15 cellular contexts compared by ENCODE assay signal in genomic region chr2:101718479-101718878, GRCh38. TPM values are rescaled to one million over a fixed set of nuclear protein-coding genes. Genes with fewer than 3 reads are reported as not detected.
DNase-seq lines count a peak whose midpoint lies in the region; ATAC-seq and TF ChIP-seq lines count a peak whose summit lies in the region.
"Had no signal": no experiment of that assay in that cellular context is flagged by ENCODE, and none has a peak within 500 bp of the region (broad histone marks: within the 10 kb centered on the region; RNA-seq: fewer than 3 reads in every experiment).

No MANE protein-coding gene starts in this region.

- peak overlapping the region; percentile 97 for H3K27ac Mint-ChIP-seq in central memory CD8-positive, alpha-beta T cell (ENCODE audit: low read depth)
- H3K27ac Mint-ChIP-seq in mesothelial cell of epicardium, result no peak overlapping the region
- H3K27ac Mint-ChIP-seq: type B pancreatic cell had no signal

- H4K91ac ChIP-seq in trophoblast cell (ENCODE audit: low read depth, low read length), result no peak overlapping the region

- intact Hi-C loops in PC-9 (cut with micrococcal nuclease; ENCODE audit: unreplicated experiment), result no loop called here

- H3K4me1 ChIP-seq in PC-9 (replicated peaks; ENCODE audit: insufficient read depth) (0 out of 2 replicates have a peak, but pooled peaks cover 18% of the 10 kb centered on the region), trophoblast cell (ENCODE audit: control insufficient read depth in 1 of 2, insufficient read depth in 2 of 2, low read length in 2 of 2) (no peaks in the 10 kb centered on the region)

- H2BK5ac ChIP-seq in trophoblast cell (ENCODE audit: low read depth, low read length, poor library complexity), result no peak overlapping the region

- H3F3A ChIP-seq in PC-9 (ENCODE audit: insufficient read depth, low read depth), result peaks cover 36% of the 10 kb centered on the region

- BruUV-seq in PC-9 (replicated peaks; lab: Mats Ljungman, UMichigan), result no TSS peak

- CTCF ChIA-PET in PC-9 (lab: Charles Lee), result no interaction called here

- H3K4me1 Mint-ChIP-seq in activated T-cell treated with anti-CD3 and anti-CD28 coated beads, Interleukin-2, amount 50 U/mL, for 4 hours (ENCODE audit: low read depth), result peaks cover 89% of the 10 kb centered on the region
- peaks cover 72% of the 10 kb centered on the region for H3K4me1 Mint-ChIP-seq in central memory CD8-positive, alpha-beta T cell
- peaks cover 31% of the 10 kb centered on the region for H3K4me1 Mint-ChIP-seq in mesothelial cell of epicardium

- H3K4me3 ChIP-seq in PC-9 (no peak overlapping the region), trophoblast cell (ENCODE audit: low read depth, low read length) (no peak overlapping the region)
- H3K4me3 ChIP-seq: MG63 had no signal

- H4K8ac ChIP-seq in trophoblast cell (ENCODE audit: low read depth, low read length), result no peak overlapping the region

- no CpG with 5 or more reads among the region's 1 CpG for WGBS in trophoblast cell (ENCODE audit: extremely low coverage, insufficient coverage, insufficient read length)

- no peak overlapping the region for H4K12ac ChIP-seq in trophoblast cell (ENCODE audit: low read depth, low read length)

- H3K27me3 ChIP-seq in PC-9 (ENCODE audit: insufficient read depth, low read depth) (no peaks in the 10 kb centered on the region), trophoblast cell (ENCODE audit: insufficient read depth, low read length) (no peaks in the 10 kb centered on the region)
- H3K27me3 ChIP-seq: brain microvascular endothelial cell, MG63 had no signal

- TF ChIP-seq CTCF in PC-9 (conservative IDR thresholded peaks at IDR 0.05) (no peak), mesothelial cell of epicardium (IDR thresholded peaks at IDR 0.05; ENCODE audit: unreplicated experiment) (no peak)

- H3K9me3 Mint-ChIP-seq in activated T-cell treated with anti-CD3 and anti-CD28 coated beads, Interleukin-2, amount 50 U/mL, for 4 hours, result peaks cover 11% of the 10 kb centered on the region
- H3K9me3 Mint-ChIP-seq in central memory CD8-positive, alpha-beta T cell, result no peaks in the 10 kb centered on the region
- H3K9me3 Mint-ChIP-seq in mesothelial cell of epicardium, result no peaks in the 10 kb centered on the region
- H3K9me3 Mint-ChIP-seq: WTC11 had no signal

- peaks cover 9% of the 10 kb centered on the region for H3K36me3 Mint-ChIP-seq in activated T-cell treated with anti-CD3 and anti-CD28 coated beads, Interleukin-2, amount 50 U/mL, for 4 hours (ENCODE audit: insufficient read depth)
- H3K36me3 Mint-ChIP-seq in central memory CD8-positive, alpha-beta T cell (ENCODE audit: insufficient read depth), result peaks cover 3% of the 10 kb centered on the region
- peaks cover 4% of the 10 kb centered on the region for H3K36me3 Mint-ChIP-seq in mesothelial cell of epicardium

- no peak overlapping the region for H2BK120ac ChIP-seq in trophoblast cell (ENCODE audit: insufficient read depth, low read length, poor library complexity)

- H3K9ac ChIP-seq in trophoblast cell (ENCODE audit: low read length), result no peak overlapping the region

- H3K23ac ChIP-seq in trophoblast cell (ENCODE audit: low read length), result no peak overlapping the region

- H3K14ac ChIP-seq in trophoblast cell (ENCODE audit: low read length), result no peak overlapping the region

- peaks cover 30% of the 10 kb centered on the region for H3K36me3 ChIP-seq in PC-9 (ENCODE audit: low read depth)
- H3K36me3 ChIP-seq in trophoblast cell (ENCODE audit: control insufficient read depth in 1 of 2, insufficient read depth in 2 of 2, low read length in 2 of 2), result peaks cover 0 to 4% of the 10 kb centered on the region in 2 experiments

- H3K79me2 ChIP-seq in PC-9 (ENCODE audit: low read depth) (peaks cover 99% of the 10 kb centered on the region), trophoblast cell (ENCODE audit: control insufficient read depth, insufficient read depth, low read length, poor library complexity) (peaks cover 9% of the 10 kb centered on the region)

- H3K9me2 ChIP-seq in PC-9 (ENCODE audit: insufficient read depth), result no peaks in the 10 kb centered on the region

- H3K27ac ChIP-seq in PC-9, result peak overlapping the region; percentile 32; the same call in 1 of the 2 replicates
- no peak overlapping the region for H3K27ac ChIP-seq in trophoblast cell (ENCODE audit: low read depth, low read length)
- H3K27ac ChIP-seq: brain microvascular endothelial cell had no signal

- H3K27me3 Mint-ChIP-seq in activated T-cell treated with anti-CD3 and anti-CD28 coated beads, Interleukin-2, amount 50 U/mL, for 4 hours (ENCODE audit: low read depth), result no peaks in the 10 kb centered on the region
- H3K27me3 Mint-ChIP-seq in central memory CD8-positive, alpha-beta T cell, result no peaks in the 10 kb centered on the region
- no peaks in the 10 kb centered on the region for H3K27me3 Mint-ChIP-seq in mesothelial cell of epicardium (ENCODE audit: low read depth)
- H3K27me3 Mint-ChIP-seq: type B pancreatic cell had no signal

- H3K18ac ChIP-seq in trophoblast cell (ENCODE audit: low read length), result no peak overlapping the region

- H4K20me1 ChIP-seq in PC-9 (ENCODE audit: insufficient read depth), result peaks cover 48% of the 10 kb centered on the region

- H2AFZ ChIP-seq in PC-9 (no peak overlapping the region), trophoblast cell (ENCODE audit: insufficient read depth, low read length, poor library complexity) (no peak overlapping the region)

- H3K4me2 ChIP-seq in PC-9 (peak overlapping the region; percentile 11; the same call in 1 of the 2 replicates), trophoblast cell (ENCODE audit: low read length) (no peak overlapping the region)

- H3K9me3 ChIP-seq in PC-9 (ENCODE audit: insufficient read depth, low read depth) (0 out of 2 replicates have a peak, but pooled peaks cover 7% of the 10 kb centered on the region), trophoblast cell (ENCODE audit: insufficient read depth, low read depth, low read length) (no peaks in the 10 kb centered on the region)

- H3K79me1 ChIP-seq in trophoblast cell (ENCODE audit: low read length), result no peaks in the 10 kb centered on the region

- POLR2A ChIA-PET in PC-9 (lab: Charles Lee; ENCODE audit: unreplicated experiment), result no interaction called here

- peak overlapping the region; percentile 65 for H3K4ac ChIP-seq in trophoblast cell (ENCODE audit: low read depth, low read length)

- no peak for ATAC-seq in activated T-cell treated with anti-CD3 and anti-CD28 coated beads, Interleukin-2, amount 50 U/mL, for 4 hours
- ATAC-seq in central memory CD8-positive, alpha-beta T cell (replicated peaks; ENCODE audit: extremely low read depth, poor library complexity, severe bottlenecking), result no peak
- ATAC-seq in GM18858 (IDR thresholded peaks at IDR 0.05; ENCODE audit: unreplicated experiment) (no peak), HG02571 (IDR thresholded peaks at IDR 0.05; ENCODE audit: unreplicated experiment) (no peak)
- ATAC-seq: WTC11 had no signal

- no peak for DNase-seq in activated T-cell treated with anti-CD3 and anti-CD28 coated beads, Interleukin-2, amount 50 U/mL, for 4 hours
- no peak for DNase-seq in activated T-cell treated with anti-CD3 and anti-CD28 coated beads, Interleukin-2, amount 50 U/mL, for 1 hour
- no peak for DNase-seq in PC-9
- no peak for DNase-seq in central memory CD8-positive, alpha-beta T cell (ENCODE audit: low spot score in 2 of 2)
- no peak for DNase-seq in trophoblast cell
- no peak for DNase-seq in mesothelial cell of epicardium (ENCODE audit: low spot score in 2 of 2, unreplicated experiment in 2 of 2)
- DNase-seq: brain microvascular endothelial cell, MG63, NCI-H187, NCI-H446 treated with DMSO at 0.1 percent for 48 hours, OCI-M1 had no signal

- H2BK12ac ChIP-seq in trophoblast cell (ENCODE audit: low read length), result no peak overlapping the region

- peak overlapping the region; percentile 3 for H3K4me3 Mint-ChIP-seq in activated T-cell treated with anti-CD3 and anti-CD28 coated beads, Interleukin-2, amount 50 U/mL, for 4 hours
- peak overlapping the region; percentile 70 for H3K4me3 Mint-ChIP-seq in central memory CD8-positive, alpha-beta T cell
- no peak overlapping the region for H3K4me3 Mint-ChIP-seq in mesothelial cell of epicardium
- H3K4me3 Mint-ChIP-seq: type B pancreatic cell, WTC11 had no signal

- H2AK5ac ChIP-seq in trophoblast cell (ENCODE audit: low read length), result no peak overlapping the region

RNA-seq across cellular contexts. Expression of gene MAP4K4, which starts 21.0 kb away (rescaled TPM):
- total RNA-seq in activated T-cell treated with anti-CD3 and anti-CD28 coated beads, Interleukin-2, amount 50 U/mL, for 4 hours, result 10 to 100 TPM; 30.7 to 36.9 (median 34.7) TPM
- total RNA-seq in PC-9 (2021), result 100 and 129 TPM in 2 replicates
- polyA plus RNA-seq in trophoblast cell (2013), result 168 and 169 TPM in 2 replicates
- total RNA-seq in mesothelial cell of epicardium, result 170 to 175 TPM (median 174 TPM) in 3 replicates
